Comparison of ENCODE assay signal across 23 cellular contexts in genomic region chr20:44589522-44589921, GRCh38.
"Had no signal": no experiment of that assay in that cellular context is flagged by ENCODE, and none has a peak within 500 bp of the region (broad histone marks: within the 10 kb centered on the region; RNA-seq: fewer than 3 reads in every experiment).

No MANE protein-coding gene starts in this region.

- H3K27me3 ChIP-seq: pancreas, right atrium auricular region, testis, vagina had no signal

- ATAC-seq: activated CD8-positive, alpha-beta memory T cell treated with anti-CD3 and anti-CD28 coated beads, Interleukin-2, amount 10 ng/mL, durations not matched to agents 7 days and 5 days; activated CD8-positive, alpha-beta T cell treated with anti-CD3 and anti-CD28 coated beads for 36 hours; mucosa of descending colon; pancreas; psoas muscle; stimulated activated memory B cell treated with anti-CD40 and anti-IgM and Interleukin-4, amounts not matched to agents 10 μg/mL and 1 μg/mL and 100 μg/mL, for 72 hours had no signal

- DNase-seq: activated CD4-positive, alpha-beta T cell treated with anti-CD3 and anti-CD28 coated beads, Interleukin-2, amount 10 ng/mL, durations not matched to agents 7 days and 5 days; activated CD4-positive, CD25-positive, alpha-beta regulatory T cell treated with anti-CD3 and anti-CD28 coated beads, Interleukin-2, amount 50 U/mL, for 72 hours; activated CD8-positive, alpha-beta memory T cell treated with anti-CD3 and anti-CD28 coated beads, Interleukin-2, amount 10 ng/mL, durations not matched to agents 7 days and 5 days; activated CD8-positive, alpha-beta T cell treated with anti-CD3 and anti-CD28 coated beads for 36 hours; activated effector memory CD4-positive, alpha-beta T cell treated with anti-CD3 and anti-CD28 coated beads, Interleukin-2, amount 50 U/mL, for 16 hours; activated naive CD4-positive, alpha-beta T cell treated with anti-CD3 and anti-CD28 coated beads, Interleukin-2, amount 10 ng/mL, durations not matched to agents 7 days and 5 days; activated T-cell treated with anti-CD3 and anti-CD28 coated beads for 4 hours; amygdala; effector CD4-positive, alpha-beta T cell; erythroblast; foreskin fibroblast; mucosa of descending colon; pancreas; psoas muscle; stimulated activated CD4-positive, alpha-beta T cell treated with anti-CD3 and anti-CD28 coated beads, Interleukin-15, amount 100 ng/mL, for 24 hours; T-helper 2 cell; testis; trophoblast cell had no signal

- H3K4me3 Mint-ChIP-seq: activated CD4-positive, alpha-beta T cell treated with anti-CD3 and anti-CD28 coated beads, Interleukin-2, amount 10 ng/mL, durations not matched to agents 7 days and 5 days; activated CD8-positive, alpha-beta memory T cell treated with anti-CD3 and anti-CD28 coated beads, Interleukin-2, amount 10 ng/mL, durations not matched to agents 7 days and 5 days; activated CD8-positive, alpha-beta T cell treated with anti-CD3 and anti-CD28 coated beads for 36 hours; activated naive CD4-positive, alpha-beta T cell treated with anti-CD3 and anti-CD28 coated beads, Interleukin-2, amount 10 ng/mL, durations not matched to agents 7 days and 5 days; dendritic cell treated with granulocyte-macrophage colony-stimulating factor and Interleukin-4, amounts not matched to agents 40 ng/mL and 50 ng/mL, for 4 days; stimulated activated memory B cell treated with anti-CD40 and anti-IgM and Interleukin-4, amounts not matched to agents 10 μg/mL and 1 μg/mL and 100 μg/mL, for 72 hours had no signal

- H3K4me1 ChIP-seq: pancreas had no signal

- H3K9me3 ChIP-seq: mucosa of descending colon, pancreas, psoas muscle, right atrium auricular region, testis, vagina had no signal

- H3K4me3 ChIP-seq: mucosa of descending colon, pancreas, psoas muscle, right atrium auricular region, testis, vagina had no signal

- H3K36me3 Mint-ChIP-seq: activated CD8-positive, alpha-beta memory T cell treated with anti-CD3 and anti-CD28 coated beads, Interleukin-2, amount 10 ng/mL, durations not matched to agents 7 days and 5 days; activated naive CD4-positive, alpha-beta T cell treated with anti-CD3 and anti-CD28 coated beads, Interleukin-2, amount 10 ng/mL, durations not matched to agents 7 days and 5 days had no signal

- H3K27ac Mint-ChIP-seq: activated CD4-positive, alpha-beta T cell treated with anti-CD3 and anti-CD28 coated beads, Interleukin-2, amount 10 ng/mL, durations not matched to agents 7 days and 5 days; activated CD8-positive, alpha-beta memory T cell treated with anti-CD3 and anti-CD28 coated beads, Interleukin-2, amount 10 ng/mL, durations not matched to agents 7 days and 5 days; activated CD8-positive, alpha-beta T cell treated with anti-CD3 and anti-CD28 coated beads for 36 hours; activated naive CD4-positive, alpha-beta T cell treated with anti-CD3 and anti-CD28 coated beads, Interleukin-2, amount 10 ng/mL, durations not matched to agents 7 days and 5 days; dendritic cell treated with granulocyte-macrophage colony-stimulating factor and Interleukin-4, amounts not matched to agents 40 ng/mL and 50 ng/mL, for 4 days had no signal

- H3K9me3 Mint-ChIP-seq: activated CD4-positive, alpha-beta T cell treated with anti-CD3 and anti-CD28 coated beads, Interleukin-2, amount 10 ng/mL, durations not matched to agents 7 days and 5 days; activated CD8-positive, alpha-beta T cell treated with anti-CD3 and anti-CD28 coated beads for 36 hours; activated naive CD4-positive, alpha-beta T cell treated with anti-CD3 and anti-CD28 coated beads, Interleukin-2, amount 10 ng/mL, durations not matched to agents 7 days and 5 days; dendritic cell treated with granulocyte-macrophage colony-stimulating factor and Interleukin-4, amounts not matched to agents 40 ng/mL and 50 ng/mL, for 4 days; stimulated activated memory B cell treated with anti-CD40 and anti-IgM and Interleukin-4, amounts not matched to agents 10 μg/mL and 1 μg/mL and 100 μg/mL, for 72 hours had no signal

- H3K36me3 ChIP-seq: pancreas had no signal

- H3K27me3 Mint-ChIP-seq: activated CD4-positive, alpha-beta T cell treated with anti-CD3 and anti-CD28 coated beads, Interleukin-2, amount 10 ng/mL, durations not matched to agents 7 days and 5 days; activated CD8-positive, alpha-beta T cell treated with anti-CD3 and anti-CD28 coated beads for 36 hours; dendritic cell treated with granulocyte-macrophage colony-stimulating factor and Interleukin-4, amounts not matched to agents 40 ng/mL and 50 ng/mL, for 4 days; stimulated activated memory B cell treated with anti-CD40 and anti-IgM and Interleukin-4, amounts not matched to agents 10 μg/mL and 1 μg/mL and 100 μg/mL, for 72 hours had no signal

- H3K27ac ChIP-seq: pancreas, psoas muscle, right atrium auricular region, testis, vagina, VCaP had no signal
